In the genomic region with DNA sequence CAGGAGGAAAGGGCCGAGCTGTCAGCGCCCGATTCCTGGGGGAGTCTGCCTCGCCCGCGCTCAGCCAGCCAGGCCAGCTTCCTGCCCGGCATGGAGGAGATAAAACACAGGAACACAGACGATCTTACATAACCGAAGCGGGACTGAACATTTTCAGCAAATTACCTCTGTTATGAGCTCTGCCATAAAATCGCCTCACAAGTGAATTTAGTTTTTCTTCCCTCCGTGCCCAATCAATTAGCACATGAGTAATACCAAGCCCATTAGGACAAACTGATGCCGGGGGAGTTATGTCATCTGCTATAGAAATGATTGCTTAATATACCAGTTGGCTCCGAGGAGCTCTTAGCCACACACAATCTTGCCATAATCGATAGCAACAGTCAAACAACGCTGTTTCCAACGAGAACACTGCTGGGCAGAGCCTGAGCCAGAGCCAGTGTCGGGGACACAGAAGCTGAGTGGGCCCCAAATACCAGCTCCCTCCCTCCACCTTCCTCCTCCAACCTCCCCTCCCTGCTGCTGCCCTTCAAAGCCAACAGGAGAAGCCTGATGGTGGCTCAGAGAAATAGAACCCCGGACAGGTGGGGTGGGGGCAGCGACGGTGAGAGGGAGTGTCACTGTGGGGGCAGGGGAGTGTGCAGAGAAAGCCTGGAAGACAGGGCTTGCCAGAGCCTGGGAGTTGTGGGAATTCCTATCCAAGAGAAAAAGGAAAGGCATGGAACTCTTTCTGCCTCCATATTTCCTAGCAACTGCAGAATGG, we compare ENCODE assay signal across 9 cellular contexts.
DNase-seq lines count a peak whose midpoint lies in the region; ATAC-seq and TF ChIP-seq lines count a peak whose summit lies in the region.
"Had no signal": no experiment of that assay in that cellular context is flagged by ENCODE, and none has a peak within 500 bp of the region (broad histone marks: within the 10 kb centered on the region; RNA-seq: fewer than 3 reads in every experiment).

No MANE protein-coding gene starts in this region.

- peak overlapping the region; percentile 76 for H3K4me3 Mint-ChIP-seq in glutamatergic neuron (ENCODE audit: unreplicated experiment)
- H3K4me3 Mint-ChIP-seq in activated T-helper 2 cell treated with anti-CD3 and anti-CD28 coated beads, Interferon-gamma antibody, Interleukin-2, Interleukin-4, amounts not matched to agents 10 μg/mL and 5 μg/mL and 100 μg/mL, durations not matched to agents 14 hours and 24 hours and 36 hours (ENCODE audit: low read depth) = no peak overlapping the region
- H3K4me3 Mint-ChIP-seq in activated naive CD8-positive, alpha-beta T cell treated with anti-CD3 and anti-CD28 coated beads, Interleukin-2, amount 50 U/mL, for 24 hours = no peak overlapping the region

- peak overlapping the region; percentile 75; the same call in 1 of the 2 replicates for H2AFZ ChIP-seq in SK-N-SH (ENCODE audit: low read depth)

- TF ChIP-seq RAD21 in SK-N-SH (IDR thresholded peaks at IDR 0.05; ENCODE audit: low read length) = no peak

- H4K20me1 ChIP-seq in SK-N-SH (ENCODE audit: insufficient read depth) = no peaks in the 10 kb centered on the region

- no peaks in the 10 kb centered on the region for H3K36me3 ChIP-seq in SK-N-SH (replicated peaks in 1 of 2; ENCODE audit: control insufficient read depth in 1 of 2, insufficient read depth in 2 of 2, low read length in 1 of 2)

- CTCF ChIA-PET in SK-N-SH (lab: Yijun Ruan, JAX) = interaction anchor here (0.7 to 2.5 kb wide), 10 partner anchors 8 to 260 kb away, joined by 3 to 9 read pairs (median 4); no protein-coding TSS in a partner anchor

- 26% methylated on average over 21 of the region's 21 CpGs for WGBS in SK-N-SH (ENCODE audit: low lambda C conversion rate)

- H3K79me2 ChIP-seq in SK-N-SH (ENCODE audit: insufficient read depth) = no peaks in the 10 kb centered on the region

- H3K4me2 ChIP-seq in SK-N-SH = peak overlapping the region; percentile 57
- H3K4me2 ChIP-seq: KMS-11 had no signal

- POLR2A ChIA-PET in SK-N-SH (lab: Yijun Ruan, JAX) = interaction anchor here (0.6 to 3.2 kb wide), 3 partner anchors 9 to 286 kb away, joined by 3 to 17 read pairs (median 4); partner anchors contain the start of gene TLE3

- peak; percentile 30 to 68 for DNase-seq in HL-60 (ENCODE audit: low read depth in 1 of 2, low spot score in 1 of 2)
- DNase-seq in SK-N-SH = peak; percentile 76
- DNase-seq in glutamatergic neuron = peak; percentile 88
- peak; percentile 86 for DNase-seq in posterior vena cava (ENCODE audit: low spot score)
- no peak for DNase-seq in GM19240 (ENCODE audit: insufficient read length, low spot score)
- no peak for DNase-seq in activated T-helper 2 cell treated with anti-CD3 and anti-CD28 coated beads, Interferon-gamma antibody, Interleukin-2, Interleukin-4, amounts not matched to agents 10 μg/mL and 5 μg/mL and 100 μg/mL, durations not matched to agents 14 hours and 24 hours and 36 hours (ENCODE audit: low spot score)
- no peak for DNase-seq in activated naive CD8-positive, alpha-beta T cell treated with anti-CD3 and anti-CD28 coated beads, Interleukin-2, amount 50 U/mL, for 24 hours

- intact Hi-C loops in posterior vena cava (cut with DNase I) = no loop called here
- intact Hi-C loops in activated T-helper 2 cell treated with anti-CD3 and anti-CD28 coated beads, Interferon-gamma antibody, Interleukin-2, Interleukin-4, amounts not matched to agents 10 μg/mL and 5 μg/mL and 100 μg/mL, durations not matched to agents 14 hours and 24 hours and 36 hours (cut with micrococcal nuclease) = no loop called here

- H3K27me3 ChIP-seq in HL-60 (ENCODE audit: insufficient read depth, poor library complexity, severe bottlenecking) (no peaks in the 10 kb centered on the region), SK-N-SH (ENCODE audit: insufficient read depth) (no peaks in the 10 kb centered on the region)

- no peaks in the 10 kb centered on the region for H3K9me2 ChIP-seq in SK-N-SH

- H3K36me3 Mint-ChIP-seq in glutamatergic neuron (ENCODE audit: unreplicated experiment) = peaks cover 8% of the 10 kb centered on the region
- H3K36me3 Mint-ChIP-seq in activated T-helper 2 cell treated with anti-CD3 and anti-CD28 coated beads, Interferon-gamma antibody, Interleukin-2, Interleukin-4, amounts not matched to agents 10 μg/mL and 5 μg/mL and 100 μg/mL, durations not matched to agents 14 hours and 24 hours and 36 hours (ENCODE audit: low read depth) = no peaks in the 10 kb centered on the region
- no peaks in the 10 kb centered on the region for H3K36me3 Mint-ChIP-seq in activated naive CD8-positive, alpha-beta T cell treated with anti-CD3 and anti-CD28 coated beads, Interleukin-2, amount 50 U/mL, for 24 hours (ENCODE audit: low read depth)

- H3K9me3 Mint-ChIP-seq in glutamatergic neuron (ENCODE audit: unreplicated experiment) = peaks cover 7% of the 10 kb centered on the region
- H3K9me3 Mint-ChIP-seq in activated T-helper 2 cell treated with anti-CD3 and anti-CD28 coated beads, Interferon-gamma antibody, Interleukin-2, Interleukin-4, amounts not matched to agents 10 μg/mL and 5 μg/mL and 100 μg/mL, durations not matched to agents 14 hours and 24 hours and 36 hours = no peaks in the 10 kb centered on the region
- no peaks in the 10 kb centered on the region for H3K9me3 Mint-ChIP-seq in activated naive CD8-positive, alpha-beta T cell treated with anti-CD3 and anti-CD28 coated beads, Interleukin-2, amount 50 U/mL, for 24 hours

- ATAC-seq in HG02852 (IDR thresholded peaks at IDR 0.05; ENCODE audit: unreplicated experiment) = no peak
- no peak for ATAC-seq in activated naive CD8-positive, alpha-beta T cell treated with anti-CD3 and anti-CD28 coated beads, Interleukin-2, amount 50 U/mL, for 24 hours

- H3K27ac Mint-ChIP-seq in glutamatergic neuron (ENCODE audit: unreplicated experiment) = peak overlapping the region; percentile 83
- H3K27ac Mint-ChIP-seq in activated T-helper 2 cell treated with anti-CD3 and anti-CD28 coated beads, Interferon-gamma antibody, Interleukin-2, Interleukin-4, amounts not matched to agents 10 μg/mL and 5 μg/mL and 100 μg/mL, durations not matched to agents 14 hours and 24 hours and 36 hours = no peak overlapping the region
- H3K27ac Mint-ChIP-seq in activated naive CD8-positive, alpha-beta T cell treated with anti-CD3 and anti-CD28 coated beads, Interleukin-2, amount 50 U/mL, for 24 hours = no peak overlapping the region

- H3K27ac ChIP-seq in HL-60 (replicated peaks) (no peak overlapping the region; the same call in 1 of the 2 replicates), SK-N-SH (ENCODE audit: low read depth in 2 of 2, low read length in 1 of 2) (peak overlapping the region; percentile 69 to 95)
- H3K27ac ChIP-seq: KMS-11 had no signal

- H3K4me3 ChIP-seq in HL-60 (replicated peaks; ENCODE audit: insufficient read depth, low read length) (no peak overlapping the region), SK-N-SH (ENCODE audit: low read depth in 2 of 2, low read length in 1 of 2) (peak overlapping the region in 1 of 2 experiments; percentile 41; a peak in 2 of 4 replicates)

- peaks cover 32 to 68% of the 10 kb centered on the region in 2 experiments for H3K4me1 ChIP-seq in SK-N-SH (ENCODE audit: control insufficient read depth in 1 of 2, insufficient read depth in 2 of 2, low read depth in 1 of 2, low read length in 1 of 2)

- no peaks in the 10 kb centered on the region for H3K9me3 ChIP-seq in SK-N-SH

- peak overlapping the region; percentile 8; the same call in 1 of the 2 replicates for H3K9ac ChIP-seq in SK-N-SH
- H3K9ac ChIP-seq: KMS-11 had no signal

- H3K27me3 Mint-ChIP-seq in glutamatergic neuron (ENCODE audit: unreplicated experiment) = peaks cover 8% of the 10 kb centered on the region
- peaks cover 27% of the 10 kb centered on the region for H3K27me3 Mint-ChIP-seq in activated T-helper 2 cell treated with anti-CD3 and anti-CD28 coated beads, Interferon-gamma antibody, Interleukin-2, Interleukin-4, amounts not matched to agents 10 μg/mL and 5 μg/mL and 100 μg/mL, durations not matched to agents 14 hours and 24 hours and 36 hours (ENCODE audit: low read depth)
- H3K27me3 Mint-ChIP-seq in activated naive CD8-positive, alpha-beta T cell treated with anti-CD3 and anti-CD28 coated beads, Interleukin-2, amount 50 U/mL, for 24 hours = peaks cover 17% of the 10 kb centered on the region

- no peak for TF ChIP-seq CTCF in HL-60 (IDR thresholded peaks at IDR 0.05; ENCODE audit: insufficient read depth, low read length)
- TF ChIP-seq CTCF in SK-N-SH (IDR thresholded peaks at IDR 0.05) = no peak
- no peak for TF ChIP-seq CTCF in glutamatergic neuron (IDR thresholded peaks at IDR 0.05; ENCODE audit: partially characterized antibody, unreplicated experiment)

- H3K4me1 Mint-ChIP-seq in glutamatergic neuron (ENCODE audit: low read depth, unreplicated experiment) = peaks cover 33% of the 10 kb centered on the region
- H3K4me1 Mint-ChIP-seq in activated T-helper 2 cell treated with anti-CD3 and anti-CD28 coated beads, Interferon-gamma antibody, Interleukin-2, Interleukin-4, amounts not matched to agents 10 μg/mL and 5 μg/mL and 100 μg/mL, durations not matched to agents 14 hours and 24 hours and 36 hours (ENCODE audit: low read depth) = no peaks in the 10 kb centered on the region
- H3K4me1 Mint-ChIP-seq in activated naive CD8-positive, alpha-beta T cell treated with anti-CD3 and anti-CD28 coated beads, Interleukin-2, amount 50 U/mL, for 24 hours = no peaks in the 10 kb centered on the region

- H3F3A ChIP-seq in SK-N-SH (replicated peaks; ENCODE audit: insufficient read depth) = no peaks in the 10 kb centered on the region

- TF ChIP-seq EP300 in SK-N-SH (IDR thresholded peaks at IDR 0.05; ENCODE audit: borderline replicate concordance in 1 of 2, low read depth in 1 of 2, low read length in 1 of 2) = no peak; a peak in 1 of 4 replicates

TF ChIP-seq in SK-N-SH, 30 proteins besides CTCF, POLR2A, EP300 and RAD21 (continues in another document):
- TF ChIP-seq FOXM1 (IDR thresholded peaks at IDR 0.05; ENCODE audit: low read depth) (no peak), TEAD4 (IDR thresholded peaks at IDR 0.05; ENCODE audit: borderline replicate concordance, insufficient read depth) (no peak), TCF12 (IDR thresholded peaks at IDR 0.05) (peak; percentile 28; the same call in 1 of the 2 replicates), CHD2 (IDR thresholded peaks at IDR 0.05; ENCODE audit: low read length, partially characterized antibody) (peak; percentile 18)
- TF ChIP-seq, protein P1, sequence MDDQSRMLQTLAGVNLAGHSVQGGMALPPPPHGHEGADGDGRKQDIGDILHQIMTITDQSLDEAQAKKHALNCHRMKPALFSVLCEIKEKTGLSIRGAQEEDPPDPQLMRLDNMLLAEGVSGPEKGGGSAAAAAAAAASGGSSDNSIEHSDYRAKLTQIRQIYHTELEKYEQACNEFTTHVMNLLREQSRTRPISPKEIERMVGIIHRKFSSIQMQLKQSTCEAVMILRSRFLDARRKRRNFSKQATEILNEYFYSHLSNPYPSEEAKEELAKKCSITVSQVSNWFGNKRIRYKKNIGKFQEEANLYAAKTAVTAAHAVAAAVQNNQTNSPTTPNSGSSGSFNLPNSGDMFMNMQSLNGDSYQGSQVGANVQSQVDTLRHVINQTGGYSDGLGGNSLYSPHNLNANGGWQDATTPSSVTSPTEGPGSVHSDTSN (IDR thresholded peaks at IDR 0.05) = no peak

Comparison
In these comparisons a context has a peak if more than half of its experiments do, and no peak if none do; other contexts are left out.
1. DNase-seq: peak in HL-60 (2 of 2), SK-N-SH (single experiment), glutamatergic neuron (single experiment) and posterior vena cava (single experiment); none in GM19240 (single experiment), activated T-helper 2 cell treated with anti-CD3 and anti-CD28 coated beads, Interferon-gamma antibody, Interleukin-2, Interleukin-4, amounts not matched to agents 10 μg/mL and 5 μg/mL and 100 μg/mL, durations not matched to agents 14 hours and 24 hours and 36 hours (single experiment) and activated naive CD8-positive, alpha-beta T cell treated with anti-CD3 and anti-CD28 coated beads, Interleukin-2, amount 50 U/mL, for 24 hours (single experiment).